1 cellular context compared by ENCODE assay signal in genomic region chr16:25135239-25135878, GRCh38.
TF ChIP-seq lines count a peak whose summit lies in the region.

No MANE protein-coding gene starts in this region.

TF ChIP-seq in K562, 482 proteins besides CTCF, POLR2A, EP300 and RAD21 (continued from another document):
- no peak for TF ChIP-seq ARID3A (IDR thresholded peaks at IDR 0.05; ENCODE audit: borderline replicate concordance, low read depth, low read length)
- TF ChIP-seq, protein P1, sequence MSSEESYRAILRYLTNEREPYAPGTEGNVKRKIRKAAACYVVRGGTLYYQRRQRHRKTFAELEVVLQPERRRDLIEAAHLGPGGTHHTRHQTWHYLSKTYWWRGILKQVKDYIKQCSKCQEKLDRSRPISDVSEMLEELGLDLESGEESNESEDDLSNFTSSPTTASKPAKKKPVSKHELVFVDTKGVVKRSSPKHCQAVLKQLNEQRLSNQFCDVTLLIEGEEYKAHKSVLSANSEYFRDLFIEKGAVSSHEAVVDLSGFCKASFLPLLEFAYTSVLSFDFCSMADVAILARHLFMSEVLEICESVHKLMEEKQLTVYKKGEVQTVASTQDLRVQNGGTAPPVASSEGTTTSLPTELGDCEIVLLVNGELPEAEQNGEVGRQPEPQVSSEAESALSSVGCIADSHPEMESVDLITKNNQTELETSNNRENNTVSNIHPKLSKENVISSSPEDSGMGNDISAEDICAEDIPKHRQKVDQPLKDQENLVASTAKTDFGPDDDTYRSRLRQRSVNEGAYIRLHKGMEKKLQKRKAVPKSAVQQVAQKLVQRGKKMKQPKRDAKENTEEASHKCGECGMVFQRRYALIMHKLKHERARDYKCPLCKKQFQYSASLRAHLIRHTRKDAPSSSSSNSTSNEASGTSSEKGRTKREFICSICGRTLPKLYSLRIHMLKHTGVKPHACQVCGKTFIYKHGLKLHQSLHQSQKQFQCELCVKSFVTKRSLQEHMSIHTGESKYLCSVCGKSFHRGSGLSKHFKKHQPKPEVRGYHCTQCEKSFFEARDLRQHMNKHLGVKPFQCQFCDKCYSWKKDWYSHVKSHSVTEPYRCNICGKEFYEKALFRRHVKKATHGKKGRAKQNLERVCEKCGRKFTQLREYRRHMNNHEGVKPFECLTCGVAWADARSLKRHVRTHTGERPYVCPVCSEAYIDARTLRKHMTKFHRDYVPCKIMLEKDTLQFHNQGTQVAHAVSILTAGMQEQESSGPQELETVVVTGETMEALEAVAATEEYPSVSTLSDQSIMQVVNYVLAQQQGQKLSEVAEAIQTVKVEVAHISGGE (CRISPR knock-in tag; IDR thresholded peaks at IDR 0.05) = 0 out of 6 replicates have a peak, but pooled peaks of 1 of the 3 experiments have one; percentile 28
